Comparison of ENCODE assay signal across 27 cellular contexts in the genomic region with DNA sequence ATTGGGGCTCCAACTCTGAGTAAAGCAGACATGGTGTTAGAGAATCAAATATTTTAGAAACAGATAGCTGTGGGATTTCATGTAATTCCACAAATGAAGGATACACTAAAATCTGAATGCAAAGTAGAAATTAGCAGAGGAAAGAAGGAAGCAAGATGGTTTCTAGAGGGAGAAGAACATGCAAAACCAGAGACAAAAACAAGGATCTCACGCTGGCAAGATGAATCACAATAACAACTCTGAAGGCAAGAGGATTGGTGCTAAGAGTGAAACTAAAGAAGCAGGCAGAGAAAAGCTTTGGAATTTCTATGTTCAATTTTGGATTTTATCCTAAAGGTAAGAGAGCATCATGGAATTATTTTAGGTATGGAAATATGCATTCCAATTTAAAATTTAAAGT.
"Had no signal": no experiment of that assay in that cellular context is flagged by ENCODE, and none has a peak within 500 bp of the region (broad histone marks: within the 10 kb centered on the region; RNA-seq: fewer than 3 reads in every experiment).

No MANE protein-coding gene starts in this region.

- FAIRE-seq: colon, endothelial cell of umbilical vein, kidney had no signal

- H3K27ac ChIP-seq: foreskin keratinocyte, left ventricle myocardium inferior, lower lobe of right lung, neutrophil, psoas muscle, right lobe of liver, spleen, tibial artery, upper lobe of right lung, vagina had no signal

- H3K27ac Mint-ChIP-seq: dendritic cell treated with granulocyte-macrophage colony-stimulating factor and Interleukin-4, amounts not matched to agents 40 ng/mL and 50 ng/mL, for 4 days; effector memory CD8-positive, alpha-beta T cell; memory B cell; naive B cell; nephron progenitor cell; stimulated activated memory B cell treated with anti-CD40 and anti-IgM and Interleukin-4, amounts not matched to agents 10 μg/mL and 1 μg/mL and 100 μg/mL, for 72 hours; stimulated activated naive CD8-positive, alpha-beta T cell treated with anti-CD3 and anti-CD28 coated beads, Interleukin-15, Interleukin-2, amounts not matched to agents 100 ng/mL and 50 ng/mL, for 24 hours had no signal

- H3K4me1 ChIP-seq: foreskin keratinocyte, left ventricle myocardium inferior, lower lobe of right lung, psoas muscle, right lobe of liver, spleen, tibial artery, upper lobe of right lung, vagina had no signal

- H3K27me3 ChIP-seq: foreskin keratinocyte, neutrophil, right lobe of liver, spleen, tibial artery, upper lobe of right lung, vagina had no signal

- H3K36me3 Mint-ChIP-seq: memory B cell; naive B cell; stimulated activated memory B cell treated with anti-CD40 and anti-IgM and Interleukin-4, amounts not matched to agents 10 μg/mL and 1 μg/mL and 100 μg/mL, for 72 hours had no signal

- H3K36me3 ChIP-seq: left ventricle myocardium inferior, lower lobe of right lung, neutrophil, right lobe of liver, spleen, tibial artery, upper lobe of right lung, vagina had no signal

- DNase-seq: effector memory CD8-positive, alpha-beta T cell; erythroblast; foreskin keratinocyte; kidney; left cardiac atrium; left ventricle myocardium inferior; lower lobe of right lung; midbrain; naive B cell; nephron progenitor cell; psoas muscle; retina; right lobe of liver; spleen; stimulated activated CD4-positive, alpha-beta T cell treated with anti-CD3 and anti-CD28 coated beads, Interleukin-15, amount 100 ng/mL, for 24 hours; stimulated activated CD4-positive, alpha-beta T cell treated with anti-CD3 and anti-CD28 coated beads, Interleukin-1b, Interleukin-23, amount 100 ng/mL, for 48 hours; stimulated activated CD4-positive, alpha-beta T cell treated with anti-CD3 and anti-CD28 coated beads, Interleukin-4, amount 100 ng/mL, for 24 hours; tibial artery; upper lobe of right lung had no signal

- H3K4me3 ChIP-seq: left ventricle myocardium inferior, lower lobe of right lung, psoas muscle, right lobe of liver, spleen, tibial artery, upper lobe of right lung, vagina had no signal

- H3K27me3 Mint-ChIP-seq: dendritic cell treated with granulocyte-macrophage colony-stimulating factor and Interleukin-4, amounts not matched to agents 40 ng/mL and 50 ng/mL, for 4 days; effector memory CD8-positive, alpha-beta T cell; memory B cell; naive B cell; stimulated activated memory B cell treated with anti-CD40 and anti-IgM and Interleukin-4, amounts not matched to agents 10 μg/mL and 1 μg/mL and 100 μg/mL, for 72 hours; stimulated activated naive CD8-positive, alpha-beta T cell treated with anti-CD3 and anti-CD28 coated beads, Interleukin-15, Interleukin-2, amounts not matched to agents 100 ng/mL and 50 ng/mL, for 24 hours had no signal

- H3K4me1 Mint-ChIP-seq: memory B cell; naive B cell; nephron progenitor cell; stimulated activated memory B cell treated with anti-CD40 and anti-IgM and Interleukin-4, amounts not matched to agents 10 μg/mL and 1 μg/mL and 100 μg/mL, for 72 hours had no signal

- H3K4me3 Mint-ChIP-seq: dendritic cell treated with granulocyte-macrophage colony-stimulating factor and Interleukin-4, amounts not matched to agents 40 ng/mL and 50 ng/mL, for 4 days; effector memory CD8-positive, alpha-beta T cell; memory B cell; naive B cell; nephron progenitor cell; stimulated activated memory B cell treated with anti-CD40 and anti-IgM and Interleukin-4, amounts not matched to agents 10 μg/mL and 1 μg/mL and 100 μg/mL, for 72 hours; stimulated activated naive CD8-positive, alpha-beta T cell treated with anti-CD3 and anti-CD28 coated beads, Interleukin-15, Interleukin-2, amounts not matched to agents 100 ng/mL and 50 ng/mL, for 24 hours had no signal

- ATAC-seq: effector memory CD8-positive, alpha-beta T cell; foreskin keratinocyte; left cardiac atrium; lower lobe of right lung; psoas muscle; right lobe of liver; stimulated activated memory B cell treated with anti-CD40 and anti-IgM and Interleukin-4, amounts not matched to agents 10 μg/mL and 1 μg/mL and 100 μg/mL, for 72 hours; upper lobe of right lung had no signal

- H3K9me3 Mint-ChIP-seq: nephron progenitor cell had no signal

- H3K9me3 ChIP-seq: lower lobe of right lung, neutrophil, psoas muscle, right lobe of liver, tibial artery, vagina had no signal
